In genomic region chr7:44324204-44325126, GRCh38 we compare ENCODE assay signal across 9 cellular contexts. TPM values are rescaled to one million over a fixed set of nuclear protein-coding genes. Genes with fewer than 3 reads are reported as not detected.
DNase-seq lines count a peak whose midpoint lies in the region; ATAC-seq and TF ChIP-seq lines count a peak whose summit lies in the region.
"Had no signal": no experiment of that assay in that cellular context is flagged by ENCODE, and none has a peak within 500 bp of the region (broad histone marks: within the 10 kb centered on the region; RNA-seq: fewer than 3 reads in every experiment).

No MANE protein-coding gene starts in this region.

- H3K9me3 ChIP-seq in upper lobe of right lung = no peaks in the 10 kb centered on the region
- H3K9me3 ChIP-seq: esophagus squamous epithelium had no signal

- intact Hi-C loops in MCF 10A (cut with micrococcal nuclease) (no loop called here), upper lobe of right lung (cut with DNase I) (no loop called here), sciatic nerve (cut with DNase I) (no loop called here)

- no peak overlapping the region for H3K27ac Mint-ChIP-seq in activated naive CD4-positive, alpha-beta T cell treated with anti-CD3 and anti-CD28 coated beads, Interleukin-2, amount 10 ng/mL, durations not matched to agents 7 days and 5 days
- no peak overlapping the region for H3K27ac Mint-ChIP-seq in MCF 10A (ENCODE audit: low read depth, unreplicated experiment)

- H3K4me1 Mint-ChIP-seq in activated naive CD4-positive, alpha-beta T cell treated with anti-CD3 and anti-CD28 coated beads, Interleukin-2, amount 10 ng/mL, durations not matched to agents 7 days and 5 days = peaks cover 4% of the 10 kb centered on the region
- peaks cover 6% of the 10 kb centered on the region for H3K4me1 Mint-ChIP-seq in MCF 10A (ENCODE audit: insufficient read depth, unreplicated experiment)

- no peak overlapping the region for H3K4me3 ChIP-seq in upper lobe of right lung

- no peaks in the 10 kb centered on the region for H3K36me3 ChIP-seq in upper lobe of right lung
- H3K36me3 ChIP-seq: esophagus squamous epithelium had no signal

- H3K27me3 ChIP-seq in upper lobe of right lung = peaks cover 25% of the 10 kb centered on the region

- POLR2A ChIA-PET in MCF 10A (lab: Yijun Ruan, JAX) = no interaction called here

- peak overlapping the region; percentile 52 for H3K4me3 Mint-ChIP-seq in activated naive CD4-positive, alpha-beta T cell treated with anti-CD3 and anti-CD28 coated beads, Interleukin-2, amount 10 ng/mL, durations not matched to agents 7 days and 5 days
- H3K4me3 Mint-ChIP-seq in MCF 10A (ENCODE audit: unreplicated experiment) = peak overlapping the region; percentile 36

- no peaks in the 10 kb centered on the region for H3K36me3 Mint-ChIP-seq in activated naive CD4-positive, alpha-beta T cell treated with anti-CD3 and anti-CD28 coated beads, Interleukin-2, amount 10 ng/mL, durations not matched to agents 7 days and 5 days
- no peaks in the 10 kb centered on the region for H3K36me3 Mint-ChIP-seq in MCF 10A (ENCODE audit: insufficient read depth, unreplicated experiment)

- H3K27ac ChIP-seq in upper lobe of right lung = no peak overlapping the region
- H3K27ac ChIP-seq: esophagus squamous epithelium had no signal

- ATAC-seq in upper lobe of right lung (no peak), GM19035 (IDR thresholded peaks at IDR 0.05; ENCODE audit: unreplicated experiment) (no peak), sciatic nerve (no peak)

- BruUV-seq in MCF 10A (replicated peaks; lab: Mats Ljungman, UMichigan) = no TSS peak

- no peak for DNase-seq in activated naive CD4-positive, alpha-beta T cell treated with anti-CD3 and anti-CD28 coated beads, Interleukin-2, amount 10 ng/mL, durations not matched to agents 7 days and 5 days
- DNase-seq in activated naive CD4-positive, alpha-beta T cell treated with Interleukin-2 at 50 U/mL for 16 hours = no peak
- DNase-seq in MCF 10A (ENCODE audit: unreplicated experiment) (no peak), mesenteric fat pad (ENCODE audit: low spot score) (peak; percentile 76), upper lobe of right lung (peak; percentile 50), inferior parietal cortex (ENCODE audit: extremely low spot score) (no peak), sciatic nerve (ENCODE audit: low spot score) (no peak)
- DNase-seq: esophagus squamous epithelium had no signal

- H3K27me3 Mint-ChIP-seq in activated naive CD4-positive, alpha-beta T cell treated with anti-CD3 and anti-CD28 coated beads, Interleukin-2, amount 10 ng/mL, durations not matched to agents 7 days and 5 days = peaks cover 72% of the 10 kb centered on the region
- H3K27me3 Mint-ChIP-seq in MCF 10A (ENCODE audit: insufficient read depth, unreplicated experiment) = peaks cover 42% of the 10 kb centered on the region

- CTCF ChIA-PET in activated naive CD4-positive, alpha-beta T cell treated with anti-CD3 and anti-CD28 coated beads, Interleukin-2, amount 10 ng/mL, durations not matched to agents 7 days and 5 days (lab: Charles Lee) = no interaction called here
- CTCF ChIA-PET in MCF 10A (lab: Yijun Ruan, JAX) = no interaction called here

- H3K4me1 ChIP-seq in upper lobe of right lung = no peaks in the 10 kb centered on the region

- no peaks in the 10 kb centered on the region for H3K9me3 Mint-ChIP-seq in activated naive CD4-positive, alpha-beta T cell treated with anti-CD3 and anti-CD28 coated beads, Interleukin-2, amount 10 ng/mL, durations not matched to agents 7 days and 5 days
- no peaks in the 10 kb centered on the region for H3K9me3 Mint-ChIP-seq in MCF 10A (ENCODE audit: unreplicated experiment)

- TF ChIP-seq CTCF in MCF 10A (IDR thresholded peaks at IDR 0.05; ENCODE audit: unreplicated experiment) (no peak), upper lobe of right lung (IDR thresholded peaks at IDR 0.05) (no peak)

RNA-seq across cellular contexts. Expression of gene CAMK2B, which starts 0.9 kb away (rescaled TPM):
- total RNA-seq in MCF 10A (2022) = 0.54 and 1.8 TPM in 2 replicates
- 1.2 TPM for total RNA-seq in mesenteric fat pad
- 0.17 TPM for total RNA-seq in upper lobe of right lung
- 26.9 TPM for total RNA-seq in sciatic nerve

Comparison
In these comparisons a context has a peak if more than half of its experiments do, and no peak if none do; other contexts are left out.
1. DNase-seq: peak in mesenteric fat pad (single experiment) and upper lobe of right lung (single experiment); none in activated naive CD4-positive, alpha-beta T cell treated with anti-CD3 and anti-CD28 coated beads, Interleukin-2, amount 10 ng/mL, durations not matched to agents 7 days and 5 days (single experiment), activated naive CD4-positive, alpha-beta T cell treated with Interleukin-2 at 50 U/mL for 16 hours (single experiment), MCF 10A (single experiment), inferior parietal cortex (single experiment) and sciatic nerve (single experiment).